In genomic region chr1:112431038-112431437, GRCh38 we compare ENCODE assay signal across 16 cellular contexts. TPM values are rescaled to one million over a fixed set of nuclear protein-coding genes. Genes with fewer than 3 reads are reported as not detected.
DNase-seq lines count a peak whose midpoint lies in the region; ATAC-seq and TF ChIP-seq lines count a peak whose summit lies in the region.
"Had no signal": no experiment of that assay in that cellular context is flagged by ENCODE, and none has a peak within 500 bp of the region (broad histone marks: within the 10 kb centered on the region; RNA-seq: fewer than 3 reads in every experiment).

No MANE protein-coding gene starts in this region.

- TF ChIP-seq EP300 in transverse colon (IDR thresholded peaks at IDR 0.05; ENCODE audit: low read depth): no peak

- in situ Hi-C loops in transverse colon (cut with MboI; ENCODE audit: low pct_ligation_motif_present in 1 of 4, low pct_unique_long_range_greater_than_20kb in 1 of 4, low sequenced_read_pairs in 3 of 4): no loop called here

- H3K27ac ChIP-seq in transverse colon: peak overlapping the region; percentile 3 to 53 (median 47)
- H3K27ac ChIP-seq: SK-N-MC had no signal

- peak overlapping the region; percentile 6 for H3K27ac Mint-ChIP-seq in chondrocyte (ENCODE audit: unreplicated experiment)
- H3K27ac Mint-ChIP-seq: immature natural killer cell; stimulated activated naive CD8-positive, alpha-beta T cell treated with anti-CD3 and anti-CD28 coated beads, Interleukin-15, Interleukin-2, amounts not matched to agents 100 ng/mL and 50 ng/mL, for 24 hours had no signal

- WGBS in transverse colon (ENCODE audit: low coverage in 1 of 2), 2 donors: 58 to 84% methylated on average over 1 of the region's 1 CpG

- H3K4me1 Mint-ChIP-seq in chondrocyte (ENCODE audit: low read depth): peaks cover 11% of the 10 kb centered on the region
- H3K4me1 Mint-ChIP-seq: immature natural killer cell had no signal

- peaks cover 0 to 10% (median 0%) of the 10 kb centered on the region in 4 donors for H3K4me1 ChIP-seq in transverse colon

- no peaks in the 10 kb centered on the region for H3K27me3 Mint-ChIP-seq in chondrocyte (ENCODE audit: low read depth)

- H3K9me3 ChIP-seq in transverse colon: no peaks in the 10 kb centered on the region

- H3K36me3 ChIP-seq in transverse colon: no peaks in the 10 kb centered on the region

- TF ChIP-seq POLR2A in transverse colon (IDR thresholded peaks at IDR 0.05): no peak

- H3K9me3 Mint-ChIP-seq in chondrocyte (ENCODE audit: low read depth): no peaks in the 10 kb centered on the region
- H3K9me3 Mint-ChIP-seq: immature natural killer cell; stimulated activated naive CD8-positive, alpha-beta T cell treated with anti-CD3 and anti-CD28 coated beads, Interleukin-15, Interleukin-2, amounts not matched to agents 100 ng/mL and 50 ng/mL, for 24 hours had no signal

- H3K4me3 ChIP-seq in transverse colon: no peak overlapping the region
- H3K4me3 ChIP-seq: SK-N-MC had no signal

- TF ChIP-seq CTCF in chondrocyte (IDR thresholded peaks at IDR 0.05): no peak
- TF ChIP-seq CTCF in transverse colon (IDR thresholded peaks at IDR 0.05): no peak

- no peak overlapping the region for H3K4me3 Mint-ChIP-seq in chondrocyte (ENCODE audit: unreplicated experiment)
- H3K4me3 Mint-ChIP-seq: immature natural killer cell; stimulated activated naive CD8-positive, alpha-beta T cell treated with anti-CD3 and anti-CD28 coated beads, Interleukin-15, Interleukin-2, amounts not matched to agents 100 ng/mL and 50 ng/mL, for 24 hours had no signal

- H3K27me3 ChIP-seq in transverse colon: no peaks in the 10 kb centered on the region

- intact Hi-C loops in transverse colon (cut with DNase I; ENCODE audit: low total_unique reads): no loop called here

- DNase-seq in SIG-M5 treated with dmso at 0.1 percent for 504 hours (lab: John Stamatoyannopoulos, UW; ENCODE audit: unreplicated experiment): peak; percentile 25
- no peak for DNase-seq in SIG-M5 (lab: John Stamatoyannopoulos, UW)
- no peak for DNase-seq in chondrocyte (ENCODE audit: low spot score)
- DNase-seq in medulla oblongata (ENCODE audit: extremely low spot score): peak; percentile 65
- DNase-seq in transverse colon: no peak
- DNase-seq in T-helper 9 cell: no peak
- no peak for DNase-seq in anterior cingulate cortex (lab: John Stamatoyannopoulos, UW)
- DNase-seq: activated T-cell treated with anti-CD3 and anti-CD28 coated beads for 4 hours, COR-L47, cortex of kidney, GF-D8, H7, immature natural killer cell had no signal

- ATAC-seq in HG02759 (IDR thresholded peaks at IDR 0.05; ENCODE audit: unreplicated experiment): no peak

- peaks cover 14% of the 10 kb centered on the region for H3K36me3 Mint-ChIP-seq in chondrocyte (ENCODE audit: low read depth)
- H3K36me3 Mint-ChIP-seq: immature natural killer cell had no signal

RNA-seq across cellular contexts. Expression of gene CTTNBP2NL, which starts 35.0 kb away (rescaled TPM):
- total RNA-seq in chondrocyte (52.2 to 58.7 TPM (median 52.4 TPM) in 3 replicates), transverse colon (10 to 100 TPM; 44.6 to 64.8 (median 52.4) TPM)

Comparison
In these comparisons a context has a peak if more than half of its experiments do, and no peak if none do; other contexts are left out.
1. DNase-seq: peak in SIG-M5 treated with dmso at 0.1 percent for 504 hours (single experiment) and medulla oblongata (single experiment); none in SIG-M5 (single experiment), chondrocyte (single experiment), transverse colon (single experiment), T-helper 9 cell (single experiment) and anterior cingulate cortex (0 of 58).